In genomic region chr16:78768723-78769122, GRCh38 we compare ENCODE assay signal across 11 cellular contexts.
DNase-seq lines count a peak whose midpoint lies in the region; ATAC-seq lines count a peak whose summit lies in the region.
"Had no signal": no experiment of that assay in that cellular context is flagged by ENCODE, and none has a peak within 500 bp of the region (broad histone marks: within the 10 kb centered on the region; RNA-seq: fewer than 3 reads in every experiment).

No MANE protein-coding gene starts in this region.

- peak; percentile 72 for DNase-seq in activated CD4-positive, alpha-beta T cell treated with anti-CD3 and anti-CD28 coated beads, Interleukin-2, amount 10 ng/mL, durations not matched to agents 24 days and 14 days
- DNase-seq in memory B cell (ENCODE audit: low spot score in 2 of 2) (no peak), RKO (ENCODE audit: low spot score) (no peak), G401 (ENCODE audit: low spot score) (no peak), NCI-H774 (lab: John Stamatoyannopoulos, UW) (no peak)
- DNase-seq: mesendoderm, NCI-H510A treated with DMSO at 0.1 percent for 48 hours, posterior cingulate gyrus had no signal

- H3K27me3 Mint-ChIP-seq in activated CD4-positive, alpha-beta T cell treated with anti-CD3 and anti-CD28 coated beads, Interleukin-2, amount 10 ng/mL, durations not matched to agents 24 days and 14 days = no peaks in the 10 kb centered on the region
- H3K27me3 Mint-ChIP-seq in memory B cell = no peaks in the 10 kb centered on the region

- H3K27ac Mint-ChIP-seq in activated CD4-positive, alpha-beta T cell treated with anti-CD3 and anti-CD28 coated beads, Interleukin-2, amount 10 ng/mL, durations not matched to agents 24 days and 14 days = peak overlapping the region; percentile 81
- peak overlapping the region; percentile 49 for H3K27ac Mint-ChIP-seq in memory B cell

- in situ Hi-C loops in G401 (cut with HindIII; ENCODE audit: low sequenced_read_pairs) = no loop called here

- intact Hi-C loops in activated CD4-positive, alpha-beta T cell treated with anti-CD3 and anti-CD28 coated beads, Interleukin-2, amount 10 ng/mL, durations not matched to agents 24 days and 14 days (cut with micrococcal nuclease) = loop anchor here (1.0 to 10.0 kb wide), 2 partner anchors 25 to 674 kb away; partner anchors contain the start of gene WWOX

- ATAC-seq in GM18499 (IDR thresholded peaks at IDR 0.05; ENCODE audit: insufficient read depth, unreplicated experiment) = peak; percentile 77
- peak; percentile 85 for ATAC-seq in GM21381 (IDR thresholded peaks at IDR 0.05; ENCODE audit: unreplicated experiment)
- ATAC-seq in memory B cell (ENCODE audit: low read depth) = no peak
- ATAC-seq in HG03432 (IDR thresholded peaks at IDR 0.05; ENCODE audit: unreplicated experiment) = no peak

- H3K4me1 Mint-ChIP-seq in activated CD4-positive, alpha-beta T cell treated with anti-CD3 and anti-CD28 coated beads, Interleukin-2, amount 10 ng/mL, durations not matched to agents 24 days and 14 days = peaks cover 18% of the 10 kb centered on the region
- H3K4me1 Mint-ChIP-seq in memory B cell = peaks cover 12% of the 10 kb centered on the region

- peak overlapping the region; percentile 11 for H3K4me3 Mint-ChIP-seq in activated CD4-positive, alpha-beta T cell treated with anti-CD3 and anti-CD28 coated beads, Interleukin-2, amount 10 ng/mL, durations not matched to agents 24 days and 14 days
- H3K4me3 Mint-ChIP-seq in memory B cell = peak overlapping the region; percentile 40

- H3K36me3 Mint-ChIP-seq in activated CD4-positive, alpha-beta T cell treated with anti-CD3 and anti-CD28 coated beads, Interleukin-2, amount 10 ng/mL, durations not matched to agents 24 days and 14 days (ENCODE audit: low read depth) = peaks cover 9% of the 10 kb centered on the region
- peaks cover 3% of the 10 kb centered on the region for H3K36me3 Mint-ChIP-seq in memory B cell

- peaks cover 6% of the 10 kb centered on the region for H3K9me3 Mint-ChIP-seq in activated CD4-positive, alpha-beta T cell treated with anti-CD3 and anti-CD28 coated beads, Interleukin-2, amount 10 ng/mL, durations not matched to agents 24 days and 14 days
- H3K9me3 Mint-ChIP-seq in memory B cell = no peaks in the 10 kb centered on the region

Comparison
In these comparisons a context has a peak if more than half of its experiments do, and no peak if none do; other contexts are left out.
1. ATAC-seq: peak in GM18499 (single experiment) and GM21381 (single experiment); none in memory B cell (single experiment) and HG03432 (single experiment).